Comparison of ENCODE assay signal across 10 cellular contexts in the genomic region with DNA sequence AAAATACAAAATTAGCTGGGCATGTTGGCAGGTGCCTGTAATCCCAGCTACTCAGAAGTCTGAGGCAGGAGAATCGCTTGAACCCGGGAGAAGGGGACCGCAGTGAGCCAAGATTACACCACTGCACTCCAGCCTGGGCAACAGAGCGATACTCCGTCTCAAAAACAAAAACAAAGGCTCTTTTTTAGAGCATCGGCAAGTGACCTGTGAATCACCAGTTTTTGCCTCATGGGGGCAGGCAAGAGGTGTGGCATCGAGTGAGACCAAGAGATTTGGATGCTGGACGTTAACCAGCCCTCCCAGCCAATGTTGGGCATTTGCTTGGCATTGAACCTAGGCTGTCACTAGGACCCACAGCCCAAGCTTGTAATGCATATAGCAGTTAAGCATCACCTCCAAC. TPM values are rescaled to one million over a fixed set of nuclear protein-coding genes. Genes with fewer than 3 reads are reported as not detected.
DNase-seq lines count a peak whose midpoint lies in the region; ATAC-seq, FAIRE-seq and TF ChIP-seq lines count a peak whose summit lies in the region.
"Had no signal": no experiment of that assay in that cellular context is flagged by ENCODE, and none has a peak within 500 bp of the region (broad histone marks: within the 10 kb centered on the region; RNA-seq: fewer than 3 reads in every experiment).

No MANE protein-coding gene starts in this region.

- no peak overlapping the region for H3K4me2 ChIP-seq in H1 (ENCODE audit: insufficient read depth in 1 of 2, low read depth in 2 of 2, low read length in 2 of 2)
- H3K4me2 ChIP-seq: BLaER1 had no signal

- peak; percentile 64 to 71 for TF ChIP-seq RAD21 in H1 (IDR thresholded peaks at IDR 0.05 in 1 of 2, conservative IDR thresholded peaks at IDR 0.05 in 1 of 2; ENCODE audit: low read depth in 2 of 2, low read length in 2 of 2)

- H2BK20ac ChIP-seq in H1 (ENCODE audit: low read length) = no peak overlapping the region

- H3K79me2 ChIP-seq in H1 (ENCODE audit: control insufficient read depth in 1 of 2, insufficient read depth in 2 of 2, low read length in 2 of 2) = no peaks in the 10 kb centered on the region

- ATAC-seq in GM19324 (IDR thresholded peaks at IDR 0.05; ENCODE audit: low FRiP score, unreplicated experiment) (no peak), HG02884 (IDR thresholded peaks at IDR 0.05; ENCODE audit: unreplicated experiment) (no peak)

- H2AK5ac ChIP-seq in H1 (ENCODE audit: low read depth, low read length) = no peak overlapping the region

- WGBS in H1 (ENCODE audit: extremely low coverage in 1 of 2, insufficient coverage in 1 of 2, insufficient read length in 1 of 2, insufficient replicate concordance in 2 of 2, low coverage in 1 of 2, low lambda C conversion rate in 2 of 2, missing lambda C conversion rate in 1 of 2), 2 experiments = 70% methylated on average over 8 of the region's 8 CpGs; no CpG with 5 or more reads in 1 of the 2 experiments

- TF ChIP-seq CTCF in H1 (IDR thresholded peaks at IDR 0.05; ENCODE audit: control extremely low read depth in 1 of 3, insufficient read depth in 1 of 3, low read depth in 1 of 3, low read length in 3 of 3) = peak; percentile 52 to 78 (median 70)

- H3K18ac ChIP-seq in H1 (ENCODE audit: extremely low read depth, low read length) = no peak overlapping the region

- H4K8ac ChIP-seq in H1 (ENCODE audit: extremely low read depth, insufficient read depth, low read length) = no peak overlapping the region

- no peaks in the 10 kb centered on the region for H3K9me3 ChIP-seq in H1 (ENCODE audit: insufficient read depth in 2 of 2, low read depth in 1 of 2, low read length in 1 of 2)
- H3K9me3 ChIP-seq: BLaER1 had no signal

- H3K4ac ChIP-seq in H1 (replicated peaks; ENCODE audit: insufficient read length, low read depth, low read length) = no peak overlapping the region

- no peaks in the 10 kb centered on the region for H3K4me1 ChIP-seq in H1 (replicated peaks in 1 of 4; ENCODE audit: control insufficient read depth in 3 of 4, insufficient read depth in 4 of 4, low read length in 3 of 4)

- H2BK120ac ChIP-seq in H1 (replicated peaks; ENCODE audit: low read depth, low read length) = no peak overlapping the region

- H2BK15ac ChIP-seq in H1 (ENCODE audit: low read length) = no peak overlapping the region

- FAIRE-seq in H1 (lab: Jason Lieb, UNC) = no peak

- H4K5ac ChIP-seq in H1 (ENCODE audit: insufficient read length, low read depth, low read length) = no peak overlapping the region

- no peak overlapping the region for H4K91ac ChIP-seq in H1 (replicated peaks; ENCODE audit: insufficient read length, low read length)

- H2BK5ac ChIP-seq in H1 (ENCODE audit: low read depth, low read length) = no peak overlapping the region

- no peak overlapping the region for H3K14ac ChIP-seq in H1 (ENCODE audit: insufficient read length)

- no peaks in the 10 kb centered on the region for H3K36me3 ChIP-seq in H1 (ENCODE audit: control insufficient read depth in 2 of 4, insufficient read depth in 4 of 4, low read length in 3 of 4)

- H3K27ac ChIP-seq in H1 (ENCODE audit: low read depth, low read length) = no peak overlapping the region
- H3K27ac ChIP-seq: BLaER1 had no signal

- no peak overlapping the region for H2AFZ ChIP-seq in H1 (ENCODE audit: low read length)

- no peaks in the 10 kb centered on the region for H3K23me2 ChIP-seq in H1 (ENCODE audit: low read depth, low read length)

- TF ChIP-seq POLR2A in H1 (IDR thresholded peaks at IDR 0.05; ENCODE audit: control extremely low read depth in 1 of 2, low read depth in 2 of 2, low read length in 2 of 2) = no peak

- no peak for TF ChIP-seq EP300 in H1 (IDR thresholded peaks at IDR 0.05; ENCODE audit: borderline replicate concordance in 1 of 2, low read depth in 2 of 2, low read length in 2 of 2)

- no peaks in the 10 kb centered on the region for H3K27me3 ChIP-seq in H1 (replicated peaks in 1 of 4; ENCODE audit: control insufficient read depth in 3 of 4, extremely low read depth in 1 of 4, insufficient read depth in 3 of 4, low read length in 3 of 4)
- H3K27me3 ChIP-seq: BLaER1 had no signal

- H3K79me1 ChIP-seq in H1 (ENCODE audit: low read depth, low read length) = no peaks in the 10 kb centered on the region

- H3K23ac ChIP-seq in H1 (ENCODE audit: insufficient read length) = no peak overlapping the region

- no peak overlapping the region for H2BK12ac ChIP-seq in H1 (ENCODE audit: low read depth, low read length)

- no peak overlapping the region for H3K4me3 ChIP-seq in H1 (ENCODE audit: extremely low read depth in 1 of 4, insufficient read depth in 2 of 4, low read depth in 3 of 4, low read length in 4 of 4)
- H3K4me3 ChIP-seq: BLaER1 had no signal

- no peak overlapping the region for H3K9ac ChIP-seq in H1 (replicated peaks in 1 of 4; ENCODE audit: extremely low read depth in 1 of 4, low read depth in 3 of 4, low read length in 3 of 4)
- H3K9ac ChIP-seq: BLaER1 had no signal

- DNase-seq in DMS53 (lab: John Stamatoyannopoulos, UW) = peak; percentile 66
- no peak for DNase-seq in DMS53 treated with DMSO at 0.1 percent for 48 hours (lab: John Stamatoyannopoulos, UW; ENCODE audit: unreplicated experiment)
- peak; percentile 57 to 73 for DNase-seq in NCI-H524 (lab: John Stamatoyannopoulos, UW)
- DNase-seq in H1 (ENCODE audit: low read depth in 1 of 2, low spot score in 2 of 2) = peak; percentile 9 to 64
- DNase-seq in myocyte (ENCODE audit: low read depth) = peak; percentile 65
- DNase-seq in GDM1 (lab: John Stamatoyannopoulos, UW) = no peak
- DNase-seq: activated B cell treated with CpG ODN at 0.5 μM for 24 hours had no signal

- POLR2A ChIA-PET in H1 (lab: Charles Lee; ENCODE audit: partially characterized antibody) = interaction anchor here (0.6 kb wide), 2 partner anchors 254 to 256 kb away, joined by 3 read pairs; no protein-coding TSS in a partner anchor

- peaks cover 0 to 2% of the 10 kb centered on the region in 2 experiments for H4K20me1 ChIP-seq in H1 (replicated peaks in 1 of 2; ENCODE audit: control insufficient read depth in 1 of 2, insufficient read depth in 2 of 2, low read length in 2 of 2)
- H4K20me1 ChIP-seq: BLaER1 had no signal

- H3K56ac ChIP-seq in H1 (replicated peaks; ENCODE audit: insufficient read length, low read depth, low read length) = no peak overlapping the region

- CTCF ChIA-PET in H1 (lab: Charles Lee; ENCODE audit: partially characterized antibody) = interaction anchor here (0.7 to 2.0 kb wide), 5 partner anchors 58 to 253 kb away, joined by 3 to 7 read pairs (median 3); no protein-coding TSS in a partner anchor

TF ChIP-seq in H1, 55 proteins besides CTCF, POLR2A, EP300 and RAD21 (continues in another document):
- TF ChIP-seq KDM1A (IDR thresholded peaks at IDR 0.05; ENCODE audit: borderline replicate concordance, low read length) = no peak
- no peak for TF ChIP-seq POU5F1 (IDR thresholded peaks at IDR 0.05; ENCODE audit: low read depth, low read length)
- no peak for TF ChIP-seq FOSL1 (IDR thresholded peaks at IDR 0.05; ENCODE audit: insufficient read depth, low read depth, low read length)
- no peak for TF ChIP-seq TEAD4 (IDR thresholded peaks at IDR 0.05; ENCODE audit: low read depth, low read length)
- TF ChIP-seq, protein P1, sequence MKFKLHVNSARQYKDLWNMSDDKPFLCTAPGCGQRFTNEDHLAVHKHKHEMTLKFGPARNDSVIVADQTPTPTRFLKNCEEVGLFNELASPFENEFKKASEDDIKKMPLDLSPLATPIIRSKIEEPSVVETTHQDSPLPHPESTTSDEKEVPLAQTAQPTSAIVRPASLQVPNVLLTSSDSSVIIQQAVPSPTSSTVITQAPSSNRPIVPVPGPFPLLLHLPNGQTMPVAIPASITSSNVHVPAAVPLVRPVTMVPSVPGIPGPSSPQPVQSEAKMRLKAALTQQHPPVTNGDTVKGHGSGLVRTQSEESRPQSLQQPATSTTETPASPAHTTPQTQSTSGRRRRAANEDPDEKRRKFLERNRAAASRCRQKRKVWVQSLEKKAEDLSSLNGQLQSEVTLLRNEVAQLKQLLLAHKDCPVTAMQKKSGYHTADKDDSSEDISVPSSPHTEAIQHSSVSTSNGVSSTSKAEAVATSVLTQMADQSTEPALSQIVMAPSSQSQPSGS (IDR thresholded peaks at IDR 0.05; ENCODE audit: low read length) = no peak
- no peak for TF ChIP-seq CBX5 (IDR thresholded peaks at IDR 0.05; ENCODE audit: low read depth, low read length)

RNA-seq across cellular contexts. Expression of gene CDK5RAP1, which starts 14.6 kb away (rescaled TPM):
- 42.0 and 46.6 TPM in 2 replicates for total RNA-seq in H1 (2021; fragmentation: NEBNext Ultra II Directional; extraction: Animal tissue kit (Norgen Biotek cat#: 25700))
- polyA plus RNA-seq in H1 (2011; rRNA removed) = 37.8 and 42.4 TPM in 2 replicates
- 48.8 TPM for polyA plus RNA-seq in H1 (2011; cell fraction: cytosol; rRNA removed)
- 56.8 TPM for polyA plus RNA-seq in H1 (2011; cell fraction: nucleus; rRNA removed)
- 52.5 to 62.1 TPM (median 53.9 TPM) in 4 replicates for polyA plus RNA-seq in H1 (2012, experiment 1 of 2)
- polyA plus RNA-seq in H1 (2012, experiment 2 of 2) = 41.0 TPM
- polyA plus RNA-seq in H1 (2013, experiment 1 of 2) = 25.8 TPM
- 22.7 TPM for polyA plus RNA-seq in H1 (2013, experiment 2 of 2)
- polyA minus RNA-seq in H1 (2011; rRNA and poly(A)+ RNA removed) = 41.5 and 65.0 TPM in 2 replicates
- polyA minus RNA-seq in H1 (2011; cell fraction: cytosol; rRNA and poly(A)+ RNA removed) = 26.4 TPM
- polyA minus RNA-seq in H1 (2011; cell fraction: nucleus; rRNA and poly(A)+ RNA removed) = 29.0 TPM
- 28.1 and 29.7 TPM in 2 replicates for total RNA-seq in myocyte
- polyA plus RNA-seq in myocyte (2012) = 25.4 TPM

RNA-seq across cellular contexts. Expression of gene SNTA1, which starts 27.6 kb away (rescaled TPM):
- 4.5 and 5.5 TPM in 2 replicates for total RNA-seq in H1 (2021; fragmentation: NEBNext Ultra II Directional; extraction: Animal tissue kit (Norgen Biotek cat#: 25700))
- 8.0 and 9.0 TPM in 2 replicates for polyA plus RNA-seq in H1 (2011; rRNA removed)
- 7.7 TPM for polyA plus RNA-seq in H1 (2011; cell fraction: cytosol; rRNA removed)
- 7.2 TPM for polyA plus RNA-seq in H1 (2011; cell fraction: nucleus; rRNA removed)
- polyA plus RNA-seq in H1 (2012, experiment 1 of 2) = 4.7 to 7.4 TPM (median 6.1 TPM) in 4 replicates
- 6.7 TPM for polyA plus RNA-seq in H1 (2012, experiment 2 of 2)
- 2.6 TPM for polyA plus RNA-seq in H1 (2013, experiment 1 of 2)
- polyA plus RNA-seq in H1 (2013, experiment 2 of 2) = 2.9 TPM
- polyA minus RNA-seq in H1 (2011; rRNA and poly(A)+ RNA removed) = 3.4 and 4.5 TPM in 2 replicates
- 3.1 TPM for polyA minus RNA-seq in H1 (2011; cell fraction: cytosol; rRNA and poly(A)+ RNA removed)
- polyA minus RNA-seq in H1 (2011; cell fraction: nucleus; rRNA and poly(A)+ RNA removed) = 1.6 TPM
- total RNA-seq in myocyte = 35.6 and 35.8 TPM in 2 replicates
- 25.5 TPM for polyA plus RNA-seq in myocyte (2012)

Comparison
In these comparisons a context has a peak if more than half of its experiments do, and no peak if none do; other contexts are left out.
1. DNase-seq: peak in DMS53 (single experiment), NCI-H524 (2 of 2), H1 (2 of 2) and myocyte (single experiment); none in DMS53 treated with DMSO at 0.1 percent for 48 hours (single experiment) and GDM1 (single experiment).